Comparison of ENCODE assay signal across 15 cellular contexts in genomic region chr18:12397793-12398192, GRCh38. TPM values are rescaled to one million over a fixed set of nuclear protein-coding genes. Genes with fewer than 3 reads are reported as not detected.
DNase-seq lines count a peak whose midpoint lies in the region; ATAC-seq and TF ChIP-seq lines count a peak whose summit lies in the region.
"Had no signal": no experiment of that assay in that cellular context is flagged by ENCODE, and none has a peak within 500 bp of the region (broad histone marks: within the 10 kb centered on the region; RNA-seq: fewer than 3 reads in every experiment).

No MANE protein-coding gene starts in this region.

- H3K27ac Mint-ChIP-seq in GM23338 (no peak overlapping the region), neural progenitor cell (no peak overlapping the region)
- H3K27ac Mint-ChIP-seq: B cell; CD8-positive, alpha-beta memory T cell had no signal

- peaks cover 18 to 35% (median 30%) of the 10 kb centered on the region in 10 experiments for H3K4me1 ChIP-seq in BLaER1 treated with 17β-estradiol and CSF1 and Interleukin-3, amounts not matched to agents 10 nM and 100 nM
- no peaks in the 10 kb centered on the region; the same call in 1 of the 2 replicates for H3K4me1 ChIP-seq in GM23338 (ENCODE audit: insufficient read depth)
- H3K4me1 ChIP-seq in neuronal stem cell (ENCODE audit: control insufficient read depth in 2 of 2, insufficient read depth in 1 of 2, low read depth in 1 of 2, low read length in 2 of 2): peaks cover 0 to 1% of the 10 kb centered on the region in 2 donors
- H3K4me1 ChIP-seq in upper lobe of right lung: no peaks in the 10 kb centered on the region
- H3K4me1 ChIP-seq in neural progenitor cell: no peaks in the 10 kb centered on the region

- H3K4me1 Mint-ChIP-seq in GM23338: peaks cover 7% of the 10 kb centered on the region; the same call in 2 of the 3 replicates
- H3K4me1 Mint-ChIP-seq in neural progenitor cell: peaks cover 2% of the 10 kb centered on the region
- H3K4me1 Mint-ChIP-seq: B cell; CD8-positive, alpha-beta memory T cell had no signal

- WGBS in neuronal stem cell (ENCODE audit: extremely low coverage in 2 of 2, insufficient read length in 2 of 2, insufficient replicate concordance in 1 of 2), 2 donors: no CpG with 5 or more reads among the region's 6 CpGs

- peak overlapping the region in 9 of 11 experiments; percentile 59 to 78 (median 65); a peak in 16 of 22 replicates for H3K4me2 ChIP-seq in BLaER1 treated with 17β-estradiol and CSF1 and Interleukin-3, amounts not matched to agents 10 nM and 100 nM
- H3K4me2 ChIP-seq in GM23338 (no peak overlapping the region), neuronal stem cell (ENCODE audit: insufficient read depth, low read length, poor library complexity, severe bottlenecking) (no peak overlapping the region), neural progenitor cell (no peak overlapping the region)

- peak overlapping the region; percentile 32 for H3K18ac ChIP-seq in neuronal stem cell (ENCODE audit: low read length)

- DNase-seq in GM23338 (ENCODE audit: low spot score) (no peak), neuronal stem cell (ENCODE audit: low spot score) (no peak), upper lobe of right lung (peak; percentile 53), HT-29 (ENCODE audit: low spot score) (no peak), neural progenitor cell (ENCODE audit: low spot score) (no peak), caudate nucleus (lab: John Stamatoyannopoulos, UW) (no peak)
- DNase-seq: Caco-2; CD8-positive, alpha-beta memory T cell; DMS53; GF-D8; IMR-90 had no signal

- H3K14ac ChIP-seq in neuronal stem cell (ENCODE audit: low read length): no peak overlapping the region

- no peaks in the 10 kb centered on the region for H3K36me3 ChIP-seq in BLaER1 treated with 17β-estradiol and CSF1 and Interleukin-3, amounts not matched to agents 10 nM and 100 nM
- H3K36me3 ChIP-seq in GM23338 (ENCODE audit: insufficient read depth) (no peaks in the 10 kb centered on the region), neuronal stem cell (replicated peaks in 1 of 2; ENCODE audit: control insufficient read depth in 2 of 2, insufficient read depth in 2 of 2, low read length in 2 of 2) (no peaks in the 10 kb centered on the region), upper lobe of right lung (no peaks in the 10 kb centered on the region), neural progenitor cell (no peaks in the 10 kb centered on the region)

- no peak overlapping the region for H2BK12ac ChIP-seq in neuronal stem cell (ENCODE audit: low read length)

- no peak overlapping the region for H4K91ac ChIP-seq in neuronal stem cell (ENCODE audit: low read depth, low read length, poor library complexity)

- H3F3A ChIP-seq in GM23338 (replicated peaks; ENCODE audit: low read depth) (no peaks in the 10 kb centered on the region), neural progenitor cell (ENCODE audit: low read depth) (no peaks in the 10 kb centered on the region)

- no peaks in the 10 kb centered on the region for H3K79me1 ChIP-seq in neuronal stem cell (ENCODE audit: low read depth, low read length)

- H3K4me3 Mint-ChIP-seq in GM23338: no peak overlapping the region
- H3K4me3 Mint-ChIP-seq in neural progenitor cell: no peak overlapping the region
- H3K4me3 Mint-ChIP-seq: B cell; CD14-positive monocyte; CD8-positive, alpha-beta memory T cell had no signal

- H2BK120ac ChIP-seq in neuronal stem cell (ENCODE audit: low read depth, low read length): no peak overlapping the region

- H3K23ac ChIP-seq in neuronal stem cell (ENCODE audit: low read depth, low read length, poor library complexity): peak overlapping the region; percentile 81

- TF ChIP-seq CTCF in GM23338 (conservative IDR thresholded peaks at IDR 0.05; ENCODE audit: low read depth in 2 of 2) (no peak), upper lobe of right lung (IDR thresholded peaks at IDR 0.05) (no peak), neural progenitor cell (IDR thresholded peaks at IDR 0.05) (no peak)

- H3K27ac ChIP-seq in BLaER1 treated with 17β-estradiol and CSF1 and Interleukin-3, amounts not matched to agents 10 nM and 100 nM: no peak overlapping the region
- H3K27ac ChIP-seq in GM23338 (ENCODE audit: low read depth): no peak overlapping the region
- H3K27ac ChIP-seq in neuronal stem cell (replicated peaks; ENCODE audit: low read length): no peak overlapping the region
- no peak overlapping the region for H3K27ac ChIP-seq in upper lobe of right lung
- no peak overlapping the region for H3K27ac ChIP-seq in neural progenitor cell
- no peak overlapping the region for H3K27ac ChIP-seq in caudate nucleus (ENCODE audit: low read depth, low read length)

- H3K9me3 ChIP-seq in BLaER1 treated with 17β-estradiol and CSF1 and Interleukin-3, amounts not matched to agents 10 nM and 100 nM (replicated peaks in 1 of 11): no peaks in the 10 kb centered on the region
- H3K9me3 ChIP-seq in neuronal stem cell (replicated peaks in 1 of 2; ENCODE audit: control insufficient read depth in 2 of 2, insufficient read depth in 1 of 2, low read depth in 1 of 2, low read length in 2 of 2) (no peaks in the 10 kb centered on the region), upper lobe of right lung (no peaks in the 10 kb centered on the region), neural progenitor cell (ENCODE audit: low read depth) (no peaks in the 10 kb centered on the region)
- H3K9me3 ChIP-seq: Caco-2 had no signal

- no peaks in the 10 kb centered on the region for H3K27me3 ChIP-seq in BLaER1 treated with 17β-estradiol and CSF1 and Interleukin-3, amounts not matched to agents 10 nM and 100 nM
- H3K27me3 ChIP-seq in GM23338 (ENCODE audit: insufficient read depth) (no peaks in the 10 kb centered on the region), neuronal stem cell (ENCODE audit: control insufficient read depth in 3 of 3, insufficient read depth in 3 of 3, low read depth in 1 of 3, low read length in 3 of 3) (peaks cover 0 to 4% (median 0%) of the 10 kb centered on the region in 3 experiments), upper lobe of right lung (no peaks in the 10 kb centered on the region), neural progenitor cell (no peaks in the 10 kb centered on the region)

- H3K27me3 Mint-ChIP-seq in GM23338 (ENCODE audit: insufficient read depth, low read depth, poor library complexity): peaks cover 17% of the 10 kb centered on the region
- peaks cover 4% of the 10 kb centered on the region for H3K27me3 Mint-ChIP-seq in neural progenitor cell (ENCODE audit: insufficient read depth, low read depth)

- no peak overlapping the region for H2BK5ac ChIP-seq in neuronal stem cell (ENCODE audit: low read length)

- H2AK5ac ChIP-seq in neuronal stem cell (ENCODE audit: low read depth, low read length): no peak overlapping the region

- no peak overlapping the region for H3K4me3 ChIP-seq in BLaER1 treated with 17β-estradiol and CSF1 and Interleukin-3, amounts not matched to agents 10 nM and 100 nM
- H3K4me3 ChIP-seq in GM23338 (no peak overlapping the region), neuronal stem cell (ENCODE audit: low read length in 2 of 2) (no peak overlapping the region), upper lobe of right lung (no peak overlapping the region), neural progenitor cell (no peak overlapping the region)

- intact Hi-C loops in upper lobe of right lung (cut with DNase I): no loop called here

- peak overlapping the region; percentile 74; the same call in 1 of the 2 replicates for H2AFZ ChIP-seq in GM23338
- no peak overlapping the region for H2AFZ ChIP-seq in neuronal stem cell (ENCODE audit: low read length)
- no peak overlapping the region for H2AFZ ChIP-seq in neural progenitor cell (replicated peaks)

- H3K9me3 Mint-ChIP-seq in GM23338 (no peaks in the 10 kb centered on the region), neural progenitor cell (no peaks in the 10 kb centered on the region)
- H3K9me3 Mint-ChIP-seq: CD14-positive monocyte; CD8-positive, alpha-beta memory T cell had no signal

- H3K9ac ChIP-seq in BLaER1 treated with 17β-estradiol and CSF1 and Interleukin-3, amounts not matched to agents 10 nM and 100 nM: no peak overlapping the region
- peak overlapping the region; percentile 24 for H3K9ac ChIP-seq in neuronal stem cell (ENCODE audit: low read depth, low read length, poor library complexity)
- no peak overlapping the region for H3K9ac ChIP-seq in neural progenitor cell

- H2BK15ac ChIP-seq in neuronal stem cell (ENCODE audit: low read length): peak overlapping the region; percentile 7

- H4K20me1 ChIP-seq in BLaER1 treated with 17β-estradiol and CSF1 and Interleukin-3, amounts not matched to agents 10 nM and 100 nM: no peaks in the 10 kb centered on the region; a peak in 1 of 22 replicates
- H4K20me1 ChIP-seq in GM23338 (replicated peaks; ENCODE audit: insufficient read depth) (no peaks in the 10 kb centered on the region), neural progenitor cell (ENCODE audit: low read depth) (no peaks in the 10 kb centered on the region)

- ATAC-seq in GM23338 (peak; percentile 14; the same call in 2 of the 3 replicates), upper lobe of right lung (no peak)
- ATAC-seq: HCT116 had no signal

- H3K36me3 Mint-ChIP-seq in GM23338 (ENCODE audit: low read depth) (no peaks in the 10 kb centered on the region), neural progenitor cell (no peaks in the 10 kb centered on the region)
- H3K36me3 Mint-ChIP-seq: CD14-positive monocyte; CD8-positive, alpha-beta memory T cell had no signal

- H3K9me2 ChIP-seq in GM23338 (ENCODE audit: insufficient read depth): no peaks in the 10 kb centered on the region

- H3K4ac ChIP-seq in neuronal stem cell (ENCODE audit: low read length): no peak overlapping the region

- H3K79me2 ChIP-seq in GM23338 (replicated peaks; ENCODE audit: insufficient read depth): no peaks in the 10 kb centered on the region
- H3K79me2 ChIP-seq in neural progenitor cell (ENCODE audit: low read depth): no peaks in the 10 kb centered on the region

- no peak overlapping the region for H4K8ac ChIP-seq in neuronal stem cell (ENCODE audit: low read depth, low read length)

TF ChIP-seq in GM23338, 12 proteins besides CTCF, POLR2A, EP300 and RAD21 (continues in another document):
- no peak for TF ChIP-seq POLR2AphosphoS5 (IDR thresholded peaks at IDR 0.05; ENCODE audit: low read depth)
- TF ChIP-seq ZNF114 (CRISPR knock-in tag; IDR thresholded peaks at IDR 0.05): no peak

RNA-seq across cellular contexts. Expression of gene PRELID3A, which starts 9.9 kb away (rescaled TPM):
- total RNA-seq in GM23338 (2014; rRNA removed; shearing (Covaris generic)): 13.0 and 15.8 TPM in 2 replicates
- 6.5 and 7.0 TPM in 2 replicates for polyA plus RNA-seq in GM23338 (2016; fragmentation: Nextera tagmentation; extraction: Ambion mirVana)
- polyA plus RNA-seq in neuronal stem cell (2013, experiment 1 of 2): 7.4 TPM
- 8.5 TPM for polyA plus RNA-seq in neuronal stem cell (2013, experiment 2 of 2)
- total RNA-seq in upper lobe of right lung (4.1 TPM), neural progenitor cell (ENCODE audit: low replicate concordance) (12.0 and 14.2 TPM in 2 replicates)
- total RNA-seq in HT-29 (2014; rRNA removed; shearing (Covaris generic)): 3.0 and 7.9 TPM in 2 replicates
- polyA plus RNA-seq: CD14-positive monocyte; CD8-positive, alpha-beta memory T cell had no signal

RNA-seq across cellular contexts. Expression of gene AFG3L2, which starts 20.8 kb away (rescaled TPM):
- 94.9 and 105 TPM in 2 replicates for total RNA-seq in GM23338 (2014; rRNA removed; shearing (Covaris generic))
- 47.5 and 50.3 TPM in 2 replicates for polyA plus RNA-seq in GM23338 (2016; fragmentation: Nextera tagmentation; extraction: Ambion mirVana)
- polyA plus RNA-seq in neuronal stem cell (2013, experiment 1 of 2): 21.0 TPM
- polyA plus RNA-seq in neuronal stem cell (2013, experiment 2 of 2): 20.1 TPM
- total RNA-seq in upper lobe of right lung (35.4 TPM), neural progenitor cell (ENCODE audit: low replicate concordance) (38.9 and 51.7 TPM in 2 replicates)
- 59.3 and 72.7 TPM in 2 replicates for total RNA-seq in HT-29 (2014; rRNA removed; shearing (Covaris generic))

Comparison
In these comparisons a context has a peak if more than half of its experiments do, and no peak if none do; other contexts are left out.
1. H3K4me2 ChIP-seq: peak in BLaER1 treated with 17β-estradiol and CSF1 and Interleukin-3, amounts not matched to agents 10 nM and 100 nM (9 of 11); none in GM23338 (single experiment), neuronal stem cell (single experiment) and neural progenitor cell (single experiment).